16 cellular contexts compared by ENCODE assay signal in the genomic region with DNA sequence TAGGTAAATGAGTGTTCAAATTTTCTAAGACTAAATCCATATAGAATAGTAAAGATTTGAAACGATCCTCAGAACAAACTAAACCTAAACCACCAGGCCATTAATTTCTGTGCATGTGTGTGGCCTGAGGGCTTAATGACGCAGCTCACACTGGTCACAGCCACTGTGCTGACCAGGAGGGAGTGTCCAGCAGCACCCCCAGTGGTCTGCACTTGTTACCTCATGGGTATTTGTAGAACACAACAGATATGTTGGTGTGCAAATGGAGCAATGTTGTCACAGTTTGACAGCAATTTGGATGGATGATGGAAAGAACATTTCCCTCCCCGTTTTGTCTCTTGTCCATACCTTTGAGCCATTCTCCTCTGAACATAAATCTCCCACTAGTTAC.
DNase-seq lines count a peak whose midpoint lies in the region; ATAC-seq, FAIRE-seq and TF ChIP-seq lines count a peak whose summit lies in the region.
"Had no signal": no experiment of that assay in that cellular context is flagged by ENCODE, and none has a peak within 500 bp of the region (broad histone marks: within the 10 kb centered on the region; RNA-seq: fewer than 3 reads in every experiment).

No MANE protein-coding gene starts in this region.

- intact Hi-C loops in Calu3 (cut with micrococcal nuclease; ENCODE audit: unreplicated experiment): no loop called here
- intact Hi-C loops in K562 (cut with micrococcal nuclease): no loop called here
- intact Hi-C loops in lower leg skin (cut with DNase I; ENCODE audit: low total_unique reads): no loop called here
- intact Hi-C loops in sigmoid colon (cut with DNase I): no loop called here

- H3K9me1 ChIP-seq in K562 (ENCODE audit: control insufficient read depth, insufficient read depth, low read length): no peaks in the 10 kb centered on the region

- CTCF ChIA-PET in Calu3 (lab: Charles Lee) (no interaction called here), K562 (lab: Yijun Ruan, JAX; ENCODE audit: low intra/inter-chr PET ratio) (no interaction called here)

- no peak overlapping the region for H3K27ac Mint-ChIP-seq in Calu3 (ENCODE audit: unreplicated experiment)
- H3K27ac Mint-ChIP-seq in nephron progenitor cell: no peak overlapping the region
- H3K27ac Mint-ChIP-seq: brain had no signal

- H3K36me3 Mint-ChIP-seq in Calu3 (ENCODE audit: insufficient read depth, unreplicated experiment) (no peaks in the 10 kb centered on the region), nephron progenitor cell (ENCODE audit: low read depth) (no peaks in the 10 kb centered on the region)
- H3K36me3 Mint-ChIP-seq: brain had no signal

- no peak overlapping the region for H3K9ac ChIP-seq in K562 (ENCODE audit: insufficient read depth in 1 of 2, low read depth in 2 of 2, low read length in 2 of 2)
- H3K9ac ChIP-seq: BLaER1 had no signal

- ATAC-seq in K562 (peak; percentile 99), GM19395 (IDR thresholded peaks at IDR 0.05; ENCODE audit: unreplicated experiment) (no peak)
- ATAC-seq: stimulated activated naive CD8-positive, alpha-beta T cell treated with anti-CD3 and anti-CD28 coated beads, Interleukin-15, Interleukin-2, amounts not matched to agents 100 U/mL and 50 U/mL, for 24 hours had no signal

- DNase-seq in Calu3: peak; percentile 13
- DNase-seq in HT-29 (ENCODE audit: low spot score): peak; percentile 10
- peak; percentile 27 to 54 (median 30) for DNase-seq in K562 (ENCODE audit: extremely low read depth in 1 of 4, low spot score in 3 of 4)
- DNase-seq in nephron progenitor cell: peak; percentile 36
- no peak for DNase-seq in NCI-H1417 treated with DMSO at 0.1 percent for 48 hours (lab: John Stamatoyannopoulos, UW)
- DNase-seq in lower leg skin (ENCODE audit: low spot score in 2 of 2): no peak
- DNase-seq in sigmoid colon: no peak
- DNase-seq: effector CD8-positive, alpha-beta T cell; NCI-H187; NCI-H446 treated with DMSO at 0.1 percent for 48 hours; small intestine; stimulated activated naive CD8-positive, alpha-beta T cell treated with anti-CD3 and anti-CD28 coated beads, Interleukin-15, Interleukin-2, amounts not matched to agents 100 U/mL and 50 U/mL, for 24 hours had no signal

- no peak for TF ChIP-seq EP300 in K562 (IDR thresholded peaks at IDR 0.05; ENCODE audit: low read length)
- TF ChIP-seq EP300 in sigmoid colon (IDR thresholded peaks at IDR 0.05): no peak

- peak; percentile 23 to 28; a peak in 1 of 4 replicates for TF ChIP-seq RAD21 in K562 (CRISPR knock-in tag; conservative IDR thresholded peaks at IDR 0.05 in 1 of 2, IDR thresholded peaks at IDR 0.05 in 1 of 2)

- WGBS in K562 (ENCODE audit: insufficient coverage, low coverage, missing lambda C conversion rate): 0% methylated on average over 3 of the region's 3 CpGs
- 71 to 79% methylated on average over 3 of the region's 3 CpGs for WGBS in lower leg skin, 2 donors
- 82 to 83% methylated on average over 3 of the region's 3 CpGs for WGBS in sigmoid colon, 2 donors

- BruUV-seq in Calu3 (replicated peaks; lab: Mats Ljungman, UMichigan): no TSS peak
- no TSS peak for BruUV-seq in K562 (replicated peaks; lab: Mats Ljungman, UMichigan)

- H4K20me1 ChIP-seq in K562 (replicated peaks; ENCODE audit: control insufficient read depth, insufficient read depth, low read length): no peaks in the 10 kb centered on the region
- H4K20me1 ChIP-seq: BLaER1 had no signal

- H3K4me2 ChIP-seq in K562 (ENCODE audit: insufficient read depth, low read length): no peak overlapping the region

- H3K4me1 ChIP-seq in K562 (replicated peaks in 1 of 2; ENCODE audit: control insufficient read depth in 2 of 2, insufficient read depth in 2 of 2, low read length in 2 of 2) (no peaks in the 10 kb centered on the region), sigmoid colon (no peaks in the 10 kb centered on the region)

- no peak for TF ChIP-seq POLR2A in K562 (conservative IDR thresholded peaks at IDR 0.05)
- no peak for TF ChIP-seq POLR2A in lower leg skin (IDR thresholded peaks at IDR 0.05)
- TF ChIP-seq POLR2A in sigmoid colon (IDR thresholded peaks at IDR 0.05): no peak

- H2AFZ ChIP-seq in K562 (ENCODE audit: low read depth, low read length): no peak overlapping the region

- H3K4me3 Mint-ChIP-seq in Calu3 (ENCODE audit: low read depth, unreplicated experiment): no peak overlapping the region
- H3K4me3 Mint-ChIP-seq in nephron progenitor cell: no peak overlapping the region
- H3K4me3 Mint-ChIP-seq: brain had no signal

- POLR2A ChIA-PET in K562 (lab: Yijun Ruan, JAX): no interaction called here

- peaks cover 7 to 21% of the 10 kb centered on the region in 2 experiments; a peak in 3 of 5 replicates for H3K27me3 ChIP-seq in K562 (ENCODE audit: control insufficient read depth in 2 of 2, insufficient read depth in 2 of 2, low read length in 2 of 2)
- no peaks in the 10 kb centered on the region for H3K27me3 ChIP-seq in sigmoid colon

- H3K9me3 ChIP-seq in K562 (replicated peaks; ENCODE audit: control insufficient read depth, insufficient read depth, low read depth, low read length) (no peaks in the 10 kb centered on the region), sigmoid colon (no peaks in the 10 kb centered on the region)

- H3K9me3 Mint-ChIP-seq in Calu3 (ENCODE audit: low read depth, unreplicated experiment): no peaks in the 10 kb centered on the region
- no peaks in the 10 kb centered on the region for H3K9me3 Mint-ChIP-seq in nephron progenitor cell
- H3K9me3 Mint-ChIP-seq: brain had no signal

- H3K27me3 Mint-ChIP-seq in Calu3 (ENCODE audit: unreplicated experiment): no peaks in the 10 kb centered on the region
- H3K27me3 Mint-ChIP-seq in nephron progenitor cell (ENCODE audit: low read depth, poor library complexity): no peaks in the 10 kb centered on the region

- H3K79me2 ChIP-seq in K562 (ENCODE audit: control insufficient read depth, insufficient read depth, low read length): no peaks in the 10 kb centered on the region

- H3K36me3 ChIP-seq in K562 (ENCODE audit: control insufficient read depth, insufficient read depth, low read length) (no peaks in the 10 kb centered on the region), sigmoid colon (no peaks in the 10 kb centered on the region)
- H3K36me3 ChIP-seq: BLaER1 had no signal

- TF ChIP-seq CTCF in Calu3 (IDR thresholded peaks at IDR 0.05; ENCODE audit: unreplicated experiment) (no peak), K562 (IDR thresholded peaks at IDR 0.05 in 2 of 3, conservative IDR thresholded peaks at IDR 0.05 in 1 of 3; ENCODE audit: insufficient read depth in 2 of 3, low read depth in 1 of 3, low read length in 3 of 3) (peak; percentile 46 to 70 (median 55)), nephron progenitor cell (IDR thresholded peaks at IDR 0.05) (peak; percentile 49), lower leg skin (IDR thresholded peaks at IDR 0.05) (no peak), sigmoid colon (IDR thresholded peaks at IDR 0.05) (no peak)

- H3K4me3 ChIP-seq in K562 (no peak overlapping the region), lower leg skin (ENCODE audit: low read depth, poor library complexity, severe bottlenecking) (no peak overlapping the region), sigmoid colon (no peak overlapping the region)
- H3K4me3 ChIP-seq: BLaER1 had no signal

- in situ Hi-C loops in K562 (cut with MboI): no loop called here

- H3K4me1 Mint-ChIP-seq in Calu3 (ENCODE audit: low read depth, unreplicated experiment) (peaks cover 9% of the 10 kb centered on the region), nephron progenitor cell (peaks cover 5% of the 10 kb centered on the region)
- H3K4me1 Mint-ChIP-seq: brain had no signal

- peak; percentile 6 for FAIRE-seq in K562 (lab: Jason Lieb, UNC)
- FAIRE-seq: small intestine had no signal

- H3K27ac ChIP-seq in K562 (ENCODE audit: extremely low read depth, low read depth, low read length) (no peak overlapping the region), sigmoid colon (peak overlapping the region in 1 of 4 donors; percentile 74)
- H3K27ac ChIP-seq: BLaER1, VCaP had no signal

TF ChIP-seq in K562, 482 proteins besides CTCF, POLR2A, EP300 and RAD21:
- TF ChIP-seq CREM (IDR thresholded peaks at IDR 0.05; ENCODE audit: low read depth) (0 out of 2 replicates have a peak, but pooled peaks have one; percentile 21), POU5F1 (IDR thresholded peaks at IDR 0.05; ENCODE audit: borderline replicate concordance, low read depth, low read length, partially characterized antibody) (no peak)

Comparison
In these comparisons a context has a peak if more than half of its experiments do, and no peak if none do; other contexts are left out.
1. DNase-seq: peak in Calu3 (single experiment), HT-29 (single experiment), K562 (4 of 4) and nephron progenitor cell (single experiment); none in NCI-H1417 treated with DMSO at 0.1 percent for 48 hours (single experiment), lower leg skin (0 of 2) and sigmoid colon (single experiment).
2. CTCF ChIP-seq: peak in K562 (3 of 3) and nephron progenitor cell (single experiment); none in Calu3 (single experiment), lower leg skin (0 of 3) and sigmoid colon (0 of 4).